ENCODE assay signal across 1 cellular context in genomic region chr3:80187981-80188380, GRCh38.
TF ChIP-seq lines count a peak whose summit lies in the region.

No MANE protein-coding gene starts in this region.

TF ChIP-seq in GM23338, 12 proteins besides CTCF, POLR2A, EP300 and RAD21 (continued from another document):
- TF ChIP-seq REST (IDR thresholded peaks at IDR 0.05; ENCODE audit: unreplicated experiment) (no peak), EZH2 (IDR thresholded peaks at IDR 0.05; ENCODE audit: low read depth, unreplicated experiment) (no peak)
